ENCODE assay signal across 9 cellular contexts in the genomic region with DNA sequence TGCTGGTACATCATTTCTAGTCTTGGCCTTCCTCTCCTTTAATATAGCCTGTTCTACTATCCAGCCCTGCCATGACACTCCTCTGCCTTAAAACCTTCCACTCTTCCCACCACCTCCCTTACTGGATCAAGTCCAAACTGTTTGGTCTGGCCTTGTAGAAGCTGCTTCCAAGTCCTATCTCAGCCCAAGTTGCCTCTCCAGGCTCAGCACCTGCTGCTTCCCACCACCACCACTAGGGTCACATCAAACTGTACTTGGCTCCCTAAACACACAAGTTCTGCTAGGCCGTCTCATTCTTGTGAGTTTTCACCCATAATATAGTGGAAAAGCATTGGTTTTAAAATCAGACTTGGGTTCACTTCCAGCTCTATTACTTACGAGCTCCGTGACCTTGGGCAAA. TPM values are rescaled to one million over a fixed set of nuclear protein-coding genes. Genes with fewer than 3 reads are reported as not detected.
A peak's percentile ranks its signal among the peaks of the same experiment; 100 is the strongest.
DNase-seq lines count a peak whose midpoint lies in the region; ATAC-seq, FAIRE-seq and TF ChIP-seq lines count a peak whose summit lies in the region.
"Had no signal": no experiment of that assay in that cellular context is flagged by ENCODE, and none has a peak within 500 bp of the region (broad histone marks: within the 10 kb centered on the region; RNA-seq: fewer than 3 reads in every experiment).

No MANE protein-coding gene starts in this region.

- peak; percentile 51 for FAIRE-seq in GM12892 (lab: Jason Lieb, UNC)

- peak; percentile 65 for TF ChIP-seq CTCF in AG04450 (IDR thresholded peaks at IDR 0.05; ENCODE audit: low read depth, low read length)
- TF ChIP-seq CTCF in nephron (IDR thresholded peaks at IDR 0.05; ENCODE audit: unreplicated experiment in 3 of 3) = peak; percentile 28 to 50 (median 49)

- H3K27me3 ChIP-seq in AG04450 (ENCODE audit: control insufficient read depth, insufficient read depth, low read length) = peaks cover 12% of the 10 kb centered on the region

- peaks cover 6% of the 10 kb centered on the region for H3K27me3 Mint-ChIP-seq in nephron (ENCODE audit: low read depth)

- peak overlapping the region; percentile 18 for H3K4me3 ChIP-seq in AG04450 (ENCODE audit: low read depth, low read length)

- H3K27ac ChIP-seq in AG04450 (ENCODE audit: low read depth, low read length) = no peak overlapping the region

- H3K4me3 Mint-ChIP-seq in nephron = peak overlapping the region; percentile 39 to 73 (median 70)

- no peaks in the 10 kb centered on the region; the same call in 1 of the 2 replicates for H3K9me3 ChIP-seq in AG04450 (ENCODE audit: control insufficient read depth, insufficient read depth, low read length)

- peak overlapping the region in 1 of 3 experiments; percentile 2 for H3K27ac Mint-ChIP-seq in nephron

- DNase-seq in AG04450 (ENCODE audit: low read depth, low spot score) (peak; percentile 16), GM12892 (ENCODE audit: insufficient read length) (peak; percentile 32), LHCN-M2 (ENCODE audit: low read depth) (peak; percentile 49), UCSD-AML1 (lab: John Stamatoyannopoulos, UW; ENCODE audit: unreplicated experiment) (peak; percentile 54), dermis blood vessel endothelial cell (peak; percentile 81), cerebellar nuclear complex (lab: John Stamatoyannopoulos, UW) (no peak)

- POLR2A ChIA-PET in AG04450 (lab: Yijun Ruan, JAX) = no interaction called here

- CTCF ChIA-PET in AG04450 (lab: Charles Lee) = interaction anchor here (1.1 to 3.0 kb wide), 8 partner anchors 9 to 654 kb away, joined by 3 to 12 read pairs (median 4); a partner anchor contains a TSS

- ATAC-seq in HG03565 (IDR thresholded peaks at IDR 0.05; ENCODE audit: unreplicated experiment) = no peak

- TF ChIP-seq POLR2A in GM12892 (IDR thresholded peaks at IDR 0.05; ENCODE audit: low read depth, low read length) = no peak

- H3K4me1 Mint-ChIP-seq in nephron = peaks cover 35% of the 10 kb centered on the region

- peaks cover 9% of the 10 kb centered on the region for H3K9me3 Mint-ChIP-seq in nephron

- no peaks in the 10 kb centered on the region for H3K36me3 Mint-ChIP-seq in nephron (ENCODE audit: low read depth)

RNA-seq across cellular contexts. Expression of a gene that starts 1.4 kb away (rescaled TPM):
- 80.2 and 90.4 TPM in 2 replicates for polyA plus RNA-seq in AG04450 (2011; rRNA removed)
- 43.9 and 47.4 TPM in 2 replicates for polyA minus RNA-seq in AG04450 (2011; rRNA and poly(A)+ RNA removed)
- polyA plus RNA-seq in GM12892 (2012; ENCODE audit: missing spikeins) = 82.3 TPM
- total RNA-seq in LHCN-M2 (2014; rRNA removed) (40.8 and 47.9 TPM in 2 replicates), dermis blood vessel endothelial cell (40.7 and 48.5 TPM in 2 replicates)
- 115 TPM for polyA plus RNA-seq in LHCN-M2 (2012)

RNA-seq across cellular contexts. Expression of a gene that starts 1.5 kb away (rescaled TPM):
- polyA plus RNA-seq in AG04450 (2011; rRNA removed) = not detected in 2 replicates
- polyA minus RNA-seq in AG04450 (2011; rRNA and poly(A)+ RNA removed) = not detected in 2 replicates
- not detected for polyA plus RNA-seq in GM12892 (2012; ENCODE audit: missing spikeins)
- total RNA-seq in LHCN-M2 (2014; rRNA removed) = not detected in 2 replicates
- not detected for polyA plus RNA-seq in LHCN-M2 (2012)
- not detected in 2 replicates for total RNA-seq in dermis blood vessel endothelial cell
- total RNA-seq: mononuclear cell had no signal

Comparison
In these comparisons a context has a peak if more than half of its experiments do, and no peak if none do; other contexts are left out.
1. DNase-seq: peak in AG04450 (single experiment), GM12892 (single experiment), LHCN-M2 (single experiment), UCSD-AML1 (single experiment) and dermis blood vessel endothelial cell (single experiment); none in cerebellar nuclear complex (0 of 2).